In genomic region chr4:83010522-83011318, GRCh38 we compare ENCODE assay signal across 8 cellular contexts. TPM values are rescaled to one million over a fixed set of nuclear protein-coding genes. Genes with fewer than 3 reads are reported as not detected.
DNase-seq lines count a peak whose midpoint lies in the region; ATAC-seq and TF ChIP-seq lines count a peak whose summit lies in the region.

LIN54 (minus strand) TSS chr4:83010823; CDS start chr4:82984844, 25,979 bp downstream.

- peak within 1 kb of the TSS; percentile 99 for H3K4me3 ChIP-seq in HUES64 (ENCODE audit: low read length)
- H3K4me3 ChIP-seq in SJCRH30, result peak within 1 kb of the TSS; percentile 87
- H3K4me3 ChIP-seq in stomach, result peak within 1 kb of the TSS; percentile 74 to 88 (median 80)

- H3K9me3 ChIP-seq in HUES64 (ENCODE audit: insufficient read depth, low read depth, low read length) (no peaks in the 10 kb centered on the region), SJCRH30 (replicated peaks) (no peaks in the 10 kb centered on the region), stomach (no peaks in the 10 kb centered on the region)

- no peaks in the 10 kb centered on the region for H3K9me3 Mint-ChIP-seq in neural crest cell

- TF ChIP-seq CTCF in neural crest cell (conservative IDR thresholded peaks at IDR 0.05) (no peak), stomach (IDR thresholded peaks at IDR 0.05) (no peak)

- peak within 1 kb of the TSS; percentile 93 for H3K27ac Mint-ChIP-seq in neural crest cell (ENCODE audit: unreplicated experiment)

- peak; percentile 31 for ATAC-seq in GM21367 (IDR thresholded peaks at IDR 0.05; ENCODE audit: unreplicated experiment)

- no peaks in the 10 kb centered on the region for H3K36me3 ChIP-seq in HUES64 (ENCODE audit: insufficient read depth, low read length)
- no peaks in the 10 kb centered on the region for H3K36me3 ChIP-seq in SJCRH30
- H3K36me3 ChIP-seq in stomach, result no peaks in the 10 kb centered on the region

- H3K9ac ChIP-seq in HUES64 (ENCODE audit: low read depth, low read length), result peak within 1 kb of the TSS; percentile 95

- WGBS in HUES64, result under 1% methylated on average over 50 of the region's 54 CpGs
- WGBS in stomach, 5 donors, result 0 to 1% (median 0%) methylated on average over 16 to 54 of the region's 54 CpGs

- no peak for TF ChIP-seq POLR2A in stomach (IDR thresholded peaks at IDR 0.05)

- intact Hi-C loops in stomach (cut with DNase I; ENCODE audit: low total_unique reads), result no loop called here

- H3K27me3 Mint-ChIP-seq in neural crest cell (ENCODE audit: low read depth), result no peaks in the 10 kb centered on the region

- H3K27me3 ChIP-seq in HUES64 (ENCODE audit: insufficient read depth, low read length) (peaks cover 15% of the 10 kb centered on the region), SJCRH30 (no peaks in the 10 kb centered on the region), stomach (no peaks in the 10 kb centered on the region)

- H3K4me1 ChIP-seq in HUES64 (ENCODE audit: insufficient read depth, low read length) (peaks cover 24% of the 10 kb centered on the region), SJCRH30 (0 out of 2 replicates have a peak, but pooled peaks cover 8% of the 10 kb centered on the region), stomach (peaks cover 25 to 58% (median 44%) of the 10 kb centered on the region in 4 donors)

- H3K27ac ChIP-seq in HUES64 (ENCODE audit: low read depth, low read length) (peak within 1 kb of the TSS; percentile 82; the same call in 1 of the 2 replicates), SJCRH30 (peak within 1 kb of the TSS; percentile 84), stomach (peak within 1 kb of the TSS; percentile 92 to 95 (median 94))

- peak within 1 kb of the TSS; percentile 92 for H3K4me3 Mint-ChIP-seq in neural crest cell

- H3K36me3 Mint-ChIP-seq in neural crest cell (ENCODE audit: low read depth), result no peaks in the 10 kb centered on the region

- peaks cover 46% of the 10 kb centered on the region for H3K4me1 Mint-ChIP-seq in neural crest cell

- no peak for TF ChIP-seq EP300 in stomach (IDR thresholded peaks at IDR 0.05)

- DNase-seq in D341Med (ENCODE audit: low spot score) (peak; percentile 82), SJCRH30 (peak; percentile 86 to 87), activated gamma-delta T cell (lab: John Stamatoyannopoulos, UW) (peak; percentile 84), fibroblast of the conjunctiva (ENCODE audit: low read depth) (peak; percentile 36), neural crest cell (ENCODE audit: low read depth, low spot score) (peak; percentile 61), stomach (peak; percentile 79)

RNA-seq across cellular contexts. Expression of gene LIN54, which starts in this region (rescaled TPM):
- 8.5 TPM for polyA plus RNA-seq in HUES64 (2013, experiment 1 of 2)
- polyA plus RNA-seq in HUES64 (2013, experiment 2 of 2), result 9.6 TPM
- 36.5 and 40.8 TPM in 2 replicates for total RNA-seq in SJCRH30 (2014; rRNA removed; shearing (Covaris generic))
- total RNA-seq in neural crest cell (20.8 and 23.0 TPM in 2 replicates), stomach (10 to 100 TPM in 2 of 5 donors, 1 to 10 TPM in 3; 1.2 to 40.3 (median 4.9) TPM)
- 1 to 10 TPM; 2.1 to 2.9 (median 2.5) TPM for polyA plus RNA-seq in stomach

Comparison
In these comparisons a context has a peak if more than half of its experiments do, and no peak if none do; other contexts are left out.
1. Peak in every context shown above with its lines: DNase-seq, ATAC-seq, H3K4me3 ChIP-seq and H3K27ac ChIP-seq.
2. DNase-seq: peak in every context shown above with its lines; median percentile 86 in SJCRH30; 84 in activated gamma-delta T cell; 82 in D341Med; 79 in stomach; 61 in neural crest cell; 36 in fibroblast of the conjunctiva.